In genomic region chr17:8696951-8697745, GRCh38 we compare ENCODE assay signal across 13 cellular contexts. TPM values are rescaled to one million over a fixed set of nuclear protein-coding genes. Genes with fewer than 3 reads are reported as not detected.
DNase-seq lines count a peak whose midpoint lies in the region; ATAC-seq and TF ChIP-seq lines count a peak whose summit lies in the region.
"Had no signal": no experiment of that assay in that cellular context is flagged by ENCODE, and none has a peak within 500 bp of the region (broad histone marks: within the 10 kb centered on the region; RNA-seq: fewer than 3 reads in every experiment).

No MANE protein-coding gene starts in this region.

- H3K4me3 ChIP-seq in gastroesophageal sphincter = no peak overlapping the region

- peak overlapping the region; percentile 99 for H3K27ac Mint-ChIP-seq in nephron progenitor cell

- TF ChIP-seq CTCF in C4-2B (conservative IDR thresholded peaks at IDR 0.05) (no peak), VCaP (conservative IDR thresholded peaks at IDR 0.05) (no peak), gastroesophageal sphincter (IDR thresholded peaks at IDR 0.05) (no peak), nephron progenitor cell (IDR thresholded peaks at IDR 0.05) (no peak)

- TF ChIP-seq EP300 in gastroesophageal sphincter (IDR thresholded peaks at IDR 0.05) = no peak

- H3K9me3 ChIP-seq in gastroesophageal sphincter = no peaks in the 10 kb centered on the region

- peaks cover 0 to 26% (median 14%) of the 10 kb centered on the region in 3 donors for H3K4me1 ChIP-seq in gastroesophageal sphincter

- peak overlapping the region; percentile 63 for H3K27ac ChIP-seq in C4-2B
- 0 out of 2 replicates have a peak overlapping the region, but pooled peaks have one; percentile 11 for H3K27ac ChIP-seq in VCaP
- H3K27ac ChIP-seq in gastroesophageal sphincter = peak overlapping the region in 1 of 4 donors; percentile 22

- peak overlapping the region; percentile 71 for H3K4me3 Mint-ChIP-seq in nephron progenitor cell

- WGBS in gastroesophageal sphincter (ENCODE audit: low coverage in 1 of 2), 2 donors = 21 to 35% methylated on average over 7 to 8 of the region's 17 CpGs

- DNase-seq in nephron progenitor cell (peak; percentile 62), head of caudate nucleus (no peak), nucleus accumbens (lab: John Stamatoyannopoulos, UW) (no peak), hepatic stellate cell (ENCODE audit: low spot score) (no peak), HT-29 (ENCODE audit: low spot score) (no peak)
- DNase-seq: activated CD8-positive, alpha-beta memory T cell treated with anti-CD3 and anti-CD28 coated beads, Interleukin-2, amount 50 U/mL, for 4 hours; NCI-H1694 had no signal

- H3K27me3 Mint-ChIP-seq in nephron progenitor cell (ENCODE audit: low read depth, poor library complexity) = peaks cover 4% of the 10 kb centered on the region

- no peaks in the 10 kb centered on the region for H3K27me3 ChIP-seq in gastroesophageal sphincter

- H3K36me3 Mint-ChIP-seq in nephron progenitor cell (ENCODE audit: low read depth) = no peaks in the 10 kb centered on the region

- intact Hi-C loops in head of caudate nucleus (cut with DNase I) = no loop called here

- TF ChIP-seq POLR2A in gastroesophageal sphincter (IDR thresholded peaks at IDR 0.05) = no peak

- H3K9me3 Mint-ChIP-seq in nephron progenitor cell = peaks cover 5% of the 10 kb centered on the region

- H3K4me1 Mint-ChIP-seq in nephron progenitor cell = peaks cover 77% of the 10 kb centered on the region

- ATAC-seq in gastroesophageal sphincter = peak; percentile 34

- no peaks in the 10 kb centered on the region for H3K36me3 ChIP-seq in gastroesophageal sphincter

RNA-seq across cellular contexts. Expression of gene CCDC42, which starts 47.5 kb away (rescaled TPM):
- total RNA-seq in gastroesophageal sphincter = not detected
- total RNA-seq in HT-29 (2014; rRNA removed; shearing (Covaris generic)) = not detected in 2 replicates
- total RNA-seq: Daoy, left lobe of liver, pulmonary artery endothelial cell had no signal
